ENCODE assay signal across 22 cellular contexts in genomic region chr20:15310361-15310760, GRCh38.
DNase-seq lines count a peak whose midpoint lies in the region; ATAC-seq, FAIRE-seq and TF ChIP-seq lines count a peak whose summit lies in the region.
"Had no signal": no experiment of that assay in that cellular context is flagged by ENCODE, and none has a peak within 500 bp of the region (broad histone marks: within the 10 kb centered on the region; RNA-seq: fewer than 3 reads in every experiment).

No MANE protein-coding gene starts in this region.

- no peak overlapping the region for H3K27ac ChIP-seq in GM12878 (ENCODE audit: control insufficient read depth, insufficient read depth)
- H3K27ac ChIP-seq in mesendoderm (ENCODE audit: low read depth, low read length) = no peak overlapping the region
- H3K27ac ChIP-seq: gastrocnemius medialis, left ventricle myocardium inferior, SK-N-MC, skin epidermis, thyroid gland had no signal

- intact Hi-C loops in GM12878 (cut with micrococcal nuclease; ENCODE audit: unreplicated experiment) = no loop called here

- DNase-seq in H4 (ENCODE audit: low spot score) = peak; percentile 6
- peak; percentile 90 for DNase-seq in NOMO-1 treated with DMSO at 0.1 percent for 48 hours (lab: John Stamatoyannopoulos, UW; ENCODE audit: unreplicated experiment)
- DNase-seq in GM12878 (ENCODE audit: low read depth, low spot score) = no peak
- DNase-seq in osteocyte (ENCODE audit: extremely low spot score, unreplicated experiment) = no peak
- DNase-seq in ureter (ENCODE audit: low spot score) = no peak
- no peak for DNase-seq in mesendoderm
- DNase-seq in NCI-H526 treated with DMSO at 0.1 percent for 48 hours (lab: John Stamatoyannopoulos, UW) = no peak
- DNase-seq: activated CD4-positive, alpha-beta T cell treated with anti-CD3 and anti-CD28 coated beads, Interleukin-2, amount 50 U/mL, for 4 hours; activated T-cell treated with anti-CD3 and anti-CD28 coated beads, Interleukin-2, amount 50 U/mL, for 24 hours; BE2C; endodermal cell; gastrocnemius medialis; left ventricle myocardium inferior; NCI-H1417; NCI-H2171; NK-92 treated with Interleukin-12 subunit alpha and Interleukin-12 subunit beta, amount 100 ng/mL, for 24 hours; thyroid gland had no signal

- H3K4me2 ChIP-seq in GM12878 (ENCODE audit: control insufficient read depth, insufficient read depth) (no peak overlapping the region), mesendoderm (ENCODE audit: low read length) (no peak overlapping the region)

- BruUV-seq in GM12878 (replicated peaks; lab: Mats Ljungman, UMichigan) = no TSS peak

- peaks cover 1% of the 10 kb centered on the region; the same call in 2 of the 3 replicates for H3K9me3 ChIP-seq in GM12878 (replicated peaks; ENCODE audit: control insufficient read depth, insufficient read depth, low read length)
- H3K9me3 ChIP-seq: BE2C, gastrocnemius medialis, left ventricle myocardium inferior, thyroid gland had no signal

- H2BK120ac ChIP-seq in mesendoderm (ENCODE audit: low read depth, low read length) = no peak overlapping the region

- no peaks in the 10 kb centered on the region for H3K4me1 ChIP-seq in GM12878 (ENCODE audit: control insufficient read depth, insufficient read depth, low read length)
- H3K4me1 ChIP-seq in mesendoderm (ENCODE audit: control insufficient read depth, low read depth, low read length) = no peaks in the 10 kb centered on the region
- H3K4me1 ChIP-seq: gastrocnemius medialis, left ventricle myocardium inferior, thyroid gland had no signal

- no peaks in the 10 kb centered on the region for H3K27me3 Mint-ChIP-seq in osteocyte (ENCODE audit: unreplicated experiment)
- H3K27me3 Mint-ChIP-seq: activated naive CD8-positive, alpha-beta T cell; activated T-cell treated with anti-CD3 and anti-CD28 coated beads, Interleukin-2, amount 50 U/mL, for 24 hours; IgD-negative memory B cell had no signal

- peak overlapping the region; percentile 21 for H3K27ac Mint-ChIP-seq in osteocyte (ENCODE audit: unreplicated experiment)
- H3K27ac Mint-ChIP-seq: activated naive CD8-positive, alpha-beta T cell; activated T-cell treated with anti-CD3 and anti-CD28 coated beads, Interleukin-2, amount 50 U/mL, for 24 hours; endodermal cell; IgD-negative memory B cell had no signal

- H3K27me3 ChIP-seq in GM12878 (replicated peaks in 1 of 2; ENCODE audit: control insufficient read depth in 2 of 2, insufficient read depth in 2 of 2, low read length in 1 of 2) (no peaks in the 10 kb centered on the region), mesendoderm (ENCODE audit: insufficient read depth, low read length, poor library complexity) (no peaks in the 10 kb centered on the region)
- H3K27me3 ChIP-seq: BE2C, gastrocnemius medialis, thyroid gland had no signal

- H4K5ac ChIP-seq in mesendoderm (ENCODE audit: low read length) = no peak overlapping the region

- no peak overlapping the region for H3K23ac ChIP-seq in mesendoderm (ENCODE audit: low read length)

- no peaks in the 10 kb centered on the region for H4K20me1 ChIP-seq in GM12878 (ENCODE audit: control insufficient read depth, insufficient read depth)

- H3K18ac ChIP-seq in mesendoderm (ENCODE audit: low read length) = no peak overlapping the region

- RAD21 ChIA-PET in GM12878 (lab: Charles Lee; ENCODE audit: unreplicated experiment) = no interaction called here

- no peak overlapping the region for H2BK5ac ChIP-seq in mesendoderm (ENCODE audit: low read length)

- no peak overlapping the region for H3K9ac ChIP-seq in GM12878 (ENCODE audit: control insufficient read depth, insufficient read depth, low read length)
- H3K9ac ChIP-seq in mesendoderm (ENCODE audit: low read length) = no peak overlapping the region

- H3K4ac ChIP-seq in mesendoderm (ENCODE audit: low read depth, low read length) = no peak overlapping the region

- no peaks in the 10 kb centered on the region for H3K79me2 ChIP-seq in GM12878 (ENCODE audit: control insufficient read depth, insufficient read depth, low read length)
- H3K79me2 ChIP-seq in mesendoderm (ENCODE audit: control insufficient read depth, insufficient read depth, low read length) = no peaks in the 10 kb centered on the region

- H3K4me1 Mint-ChIP-seq in osteocyte (ENCODE audit: unreplicated experiment) = peaks cover 5% of the 10 kb centered on the region
- H3K4me1 Mint-ChIP-seq: endodermal cell had no signal

- no peak for TF ChIP-seq RAD21 in GM12878 (IDR thresholded peaks at IDR 0.05; ENCODE audit: insufficient read depth, low read depth, low read length)

- in situ Hi-C loops in GM12878 (cut with MboI) = no loop called here

- ATAC-seq in GM12878 (no peak), GM21737 (IDR thresholded peaks at IDR 0.05; ENCODE audit: unreplicated experiment) (no peak)
- ATAC-seq: gastrocnemius medialis had no signal

- no peak overlapping the region for H2BK15ac ChIP-seq in mesendoderm (replicated peaks; ENCODE audit: low read depth)

- no peak for TF ChIP-seq POLR2A in GM12878 (IDR thresholded peaks at IDR 0.05; ENCODE audit: low read depth, low read length)

- SMC1A ChIA-PET in GM12878 (lab: Charles Lee; ENCODE audit: uncharacterized antibody, unreplicated experiment) = no interaction called here

- no peak overlapping the region for H2AK5ac ChIP-seq in mesendoderm (ENCODE audit: low read length)

- POLR2A ChIA-PET in GM12878 (lab: Charles Lee) = no interaction called here

- TF ChIP-seq CTCF in GM12878 (IDR thresholded peaks at IDR 0.05 in 2 of 3, conservative IDR thresholded peaks at IDR 0.05 in 1 of 3; ENCODE audit: control insufficient read depth in 2 of 3, extremely low read depth in 1 of 3, insufficient read depth in 1 of 3, low read depth in 3 of 3, low read length in 3 of 3) (no peak), osteocyte (IDR thresholded peaks at IDR 0.05) (no peak)

- H4K8ac ChIP-seq in mesendoderm (ENCODE audit: low read depth, low read length) = no peak overlapping the region

- H3K79me1 ChIP-seq in mesendoderm (ENCODE audit: low read length) = no peaks in the 10 kb centered on the region

- no peak overlapping the region for H3K56ac ChIP-seq in mesendoderm (ENCODE audit: low read length)

- TF ChIP-seq EP300 in GM12878 (IDR thresholded peaks at IDR 0.05; ENCODE audit: borderline replicate concordance in 1 of 2, control insufficient read depth in 1 of 2, low read depth in 2 of 2, low read length in 2 of 2) = no peak

- CTCF ChIA-PET in GM12878 (lab: Yijun Ruan, JAX) = no interaction called here

- H3K4me3 Mint-ChIP-seq in osteocyte (ENCODE audit: unreplicated experiment) = no peak overlapping the region
- H3K4me3 Mint-ChIP-seq: activated naive CD8-positive, alpha-beta T cell; activated T-cell treated with anti-CD3 and anti-CD28 coated beads, Interleukin-2, amount 50 U/mL, for 24 hours; endodermal cell; IgD-negative memory B cell had no signal

- H2AFZ ChIP-seq in GM12878 (ENCODE audit: control insufficient read depth, low read depth, low read length) = 0 out of 2 replicates have a peak overlapping the region, but pooled peaks have one; percentile 41

- no peak for FAIRE-seq in GM12878 (lab: Jason Lieb, UNC)

- H3K4me3 ChIP-seq in GM12878 (no peak overlapping the region), mesendoderm (ENCODE audit: low read length) (no peak overlapping the region)
- H3K4me3 ChIP-seq: gastrocnemius medialis, left ventricle myocardium inferior, SK-N-MC, skin epidermis, thyroid gland had no signal

- no peaks in the 10 kb centered on the region for H3K9me3 Mint-ChIP-seq in osteocyte (ENCODE audit: unreplicated experiment)
- H3K9me3 Mint-ChIP-seq: endodermal cell had no signal

- H3K36me3 ChIP-seq in GM12878 (ENCODE audit: control insufficient read depth in 2 of 2, insufficient read depth in 2 of 2, low read length in 1 of 2) (no peaks in the 10 kb centered on the region), mesendoderm (ENCODE audit: control insufficient read depth, insufficient read depth, low read length) (no peaks in the 10 kb centered on the region)
- H3K36me3 ChIP-seq: BE2C, gastrocnemius medialis, left ventricle myocardium inferior, thyroid gland had no signal

- H3K36me3 Mint-ChIP-seq in osteocyte (ENCODE audit: unreplicated experiment) = no peaks in the 10 kb centered on the region
- H3K36me3 Mint-ChIP-seq: activated naive CD8-positive, alpha-beta T cell; IgD-negative memory B cell had no signal

TF ChIP-seq in GM12878, 131 proteins besides CTCF, POLR2A, EP300 and RAD21 (continues in another document):
- TF ChIP-seq NFYA (IDR thresholded peaks at IDR 0.05; ENCODE audit: borderline replicate concordance, low read depth, low read length) (no peak), TCF12 (IDR thresholded peaks at IDR 0.05; ENCODE audit: low read depth, low read length) (no peak), RFX5 (IDR thresholded peaks at IDR 0.05; ENCODE audit: low read depth, low read length) (no peak), ELK1 (IDR thresholded peaks at IDR 0.05; ENCODE audit: low read depth, low read length) (no peak), CREB1 (IDR thresholded peaks at IDR 0.05; ENCODE audit: low read depth) (no peak), TCF3 (IDR thresholded peaks at IDR 0.05; ENCODE audit: borderline replicate concordance, insufficient read depth, low read depth, low read length) (no peak), CBX3 (IDR thresholded peaks at IDR 0.05; ENCODE audit: borderline replicate concordance, low read depth) (no peak), LARP7 (IDR thresholded peaks at IDR 0.05) (no peak), RBBP5 (conservative IDR thresholded peaks at IDR 0.05) (no peak)
- TF ChIP-seq, protein P1, sequence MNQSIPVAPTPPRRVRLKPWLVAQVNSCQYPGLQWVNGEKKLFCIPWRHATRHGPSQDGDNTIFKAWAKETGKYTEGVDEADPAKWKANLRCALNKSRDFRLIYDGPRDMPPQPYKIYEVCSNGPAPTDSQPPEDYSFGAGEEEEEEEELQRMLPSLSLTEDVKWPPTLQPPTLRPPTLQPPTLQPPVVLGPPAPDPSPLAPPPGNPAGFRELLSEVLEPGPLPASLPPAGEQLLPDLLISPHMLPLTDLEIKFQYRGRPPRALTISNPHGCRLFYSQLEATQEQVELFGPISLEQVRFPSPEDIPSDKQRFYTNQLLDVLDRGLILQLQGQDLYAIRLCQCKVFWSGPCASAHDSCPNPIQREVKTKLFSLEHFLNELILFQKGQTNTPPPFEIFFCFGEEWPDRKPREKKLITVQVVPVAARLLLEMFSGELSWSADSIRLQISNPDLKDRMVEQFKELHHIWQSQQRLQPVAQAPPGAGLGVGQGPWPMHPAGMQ (IDR thresholded peaks at IDR 0.05; ENCODE audit: borderline replicate concordance) = no peak

Comparison
In these comparisons a context has a peak if more than half of its experiments do, and no peak if none do; other contexts are left out.
1. DNase-seq: peak in H4 (single experiment) and NOMO-1 treated with DMSO at 0.1 percent for 48 hours (single experiment); none in GM12878 (single experiment), osteocyte (single experiment), ureter (single experiment), mesendoderm (single experiment) and NCI-H526 treated with DMSO at 0.1 percent for 48 hours (single experiment).